Comparison of ENCODE assay signal across 8 cellular contexts in the genomic region with DNA sequence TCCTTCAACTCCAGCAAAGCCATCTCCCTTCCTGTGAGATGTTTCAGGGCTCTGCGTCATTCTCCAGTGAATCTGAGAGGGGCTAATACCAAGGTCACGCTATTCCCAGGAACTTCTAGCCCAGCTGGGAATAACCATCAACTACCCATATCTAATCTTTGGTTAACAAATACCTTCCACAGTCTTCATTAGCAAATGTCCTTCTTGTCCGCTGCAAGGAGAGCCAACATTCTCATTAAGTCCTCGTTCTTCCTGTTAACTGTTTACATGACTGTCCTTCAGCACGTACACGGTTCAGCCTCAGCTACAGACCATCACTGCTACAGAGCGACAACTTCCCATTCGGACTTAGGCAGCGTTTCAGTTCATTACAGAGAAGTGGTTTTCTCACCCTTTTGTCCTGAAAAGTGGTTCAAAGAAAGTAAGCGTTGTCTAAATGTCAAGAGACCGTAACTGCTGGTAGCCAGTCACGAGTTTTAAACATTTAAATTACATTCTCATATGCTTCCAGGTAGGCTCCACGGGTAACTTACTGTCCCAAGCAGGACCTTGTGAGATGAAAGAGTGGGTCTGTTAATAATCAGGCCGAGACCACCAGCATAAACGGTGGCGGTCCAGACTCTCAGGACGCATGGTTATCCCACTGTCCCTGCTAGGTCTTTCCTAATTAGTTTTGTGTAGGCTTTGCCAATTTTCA.
A peak's percentile ranks its signal among the peaks of the same experiment; 100 is the strongest.
DNase-seq lines count a peak whose midpoint lies in the region; ATAC-seq and TF ChIP-seq lines count a peak whose summit lies in the region.

No MANE protein-coding gene starts in this region.

- H3K9me3 ChIP-seq in cardiac muscle cell (ENCODE audit: low read depth): no peaks in the 10 kb centered on the region

- TF ChIP-seq CTCF in GM20000 (IDR thresholded peaks at IDR 0.05; ENCODE audit: extremely low read depth, missing control alignments): no peak
- no peak for TF ChIP-seq CTCF in VCaP (conservative IDR thresholded peaks at IDR 0.05)
- no peak for TF ChIP-seq CTCF in cardiac muscle cell (IDR thresholded peaks at IDR 0.05; ENCODE audit: low read depth, low read length)
- no peak for TF ChIP-seq CTCF in GM13976 (IDR thresholded peaks at IDR 0.05; ENCODE audit: borderline replicate concordance, control extremely low read depth, extremely low read depth, insufficient read depth, missing control alignments)

- peak overlapping the region; percentile 85 to 90 for H3K27ac Mint-ChIP-seq in stimulated activated naive CD8-positive, alpha-beta T cell treated with anti-CD3 and anti-CD28 coated beads, Interleukin-15, amount 100 ng/mL, for 72 hours

- no peaks in the 10 kb centered on the region for H3K36me3 ChIP-seq in cardiac muscle cell

- peak overlapping the region; percentile 1 for H3K4me3 ChIP-seq in cardiac muscle cell

- peak; percentile 54 for DNase-seq in ACHN
- peak; percentile 58 for DNase-seq in GM20000 (ENCODE audit: low spot score)
- DNase-seq in cardiac muscle cell (ENCODE audit: low read depth in 1 of 2, low spot score in 1 of 2): peak; percentile 61 to 95
- no peak for DNase-seq in stimulated activated naive CD8-positive, alpha-beta T cell treated with anti-CD3 and anti-CD28 coated beads, Interleukin-15, amount 100 ng/mL, for 72 hours
- no peak for DNase-seq in GM13976 (ENCODE audit: low spot score)

- H3K27me3 Mint-ChIP-seq in stimulated activated naive CD8-positive, alpha-beta T cell treated with anti-CD3 and anti-CD28 coated beads, Interleukin-15, amount 100 ng/mL, for 72 hours: no peaks in the 10 kb centered on the region

- H3K4me1 ChIP-seq in cardiac muscle cell (ENCODE audit: low read depth): peaks cover 55% of the 10 kb centered on the region

- peak overlapping the region; percentile 70 to 73 for H3K4me3 Mint-ChIP-seq in stimulated activated naive CD8-positive, alpha-beta T cell treated with anti-CD3 and anti-CD28 coated beads, Interleukin-15, amount 100 ng/mL, for 72 hours

- H3K27ac ChIP-seq in VCaP: peak overlapping the region; percentile 81
- peak overlapping the region; percentile 81 for H3K27ac ChIP-seq in cardiac muscle cell

- H3K27me3 ChIP-seq in cardiac muscle cell: no peaks in the 10 kb centered on the region

- ATAC-seq in stimulated activated naive CD8-positive, alpha-beta T cell treated with anti-CD3 and anti-CD28 coated beads, Interleukin-15, amount 100 ng/mL, for 72 hours: no peak
- no peak for ATAC-seq in HG02973 (IDR thresholded peaks at IDR 0.05; ENCODE audit: unreplicated experiment)
- ATAC-seq in HG03139 (IDR thresholded peaks at IDR 0.05; ENCODE audit: unreplicated experiment): no peak

- peaks cover 92% of the 10 kb centered on the region for H3K4me1 Mint-ChIP-seq in stimulated activated naive CD8-positive, alpha-beta T cell treated with anti-CD3 and anti-CD28 coated beads, Interleukin-15, amount 100 ng/mL, for 72 hours

- in situ Hi-C loops in ACHN (cut with HindIII; ENCODE audit: low pct_ligation_motif_present, low pct_unique_long_range_greater_than_20kb, low sequenced_read_pairs): no loop called here
- in situ Hi-C loops in GM13976 (cut with MboI; ENCODE audit: low sequenced_read_pairs, unreplicated experiment): no loop called here

- H3K9me3 Mint-ChIP-seq in stimulated activated naive CD8-positive, alpha-beta T cell treated with anti-CD3 and anti-CD28 coated beads, Interleukin-15, amount 100 ng/mL, for 72 hours: no peaks in the 10 kb centered on the region

Comparison
In these comparisons a context has a peak if more than half of its experiments do, and no peak if none do; other contexts are left out.
1. DNase-seq: peak in ACHN (single experiment), GM20000 (single experiment) and cardiac muscle cell (2 of 2); none in stimulated activated naive CD8-positive, alpha-beta T cell treated with anti-CD3 and anti-CD28 coated beads, Interleukin-15, amount 100 ng/mL, for 72 hours (0 of 2) and GM13976 (single experiment).